19 cellular contexts compared by ENCODE assay signal in the genomic region with DNA sequence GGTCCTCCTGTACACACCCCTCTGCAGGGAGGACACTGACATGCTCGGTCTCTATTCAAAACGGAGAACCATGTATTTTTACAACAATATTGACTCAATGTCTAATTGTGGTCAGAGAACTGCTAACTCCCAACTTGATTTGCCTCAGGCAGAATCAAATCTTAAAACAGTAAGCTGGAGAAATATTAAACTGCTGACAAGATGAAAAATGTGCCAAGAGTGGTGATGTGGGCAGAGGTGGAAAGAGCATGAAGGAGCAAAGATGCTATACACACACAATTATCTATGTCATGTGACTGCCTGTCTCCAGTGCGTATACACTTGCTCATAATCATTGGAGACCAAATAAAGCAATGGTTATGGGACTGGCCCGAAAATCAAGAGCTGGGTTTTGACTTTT.
DNase-seq lines count a peak whose midpoint lies in the region; ATAC-seq, FAIRE-seq and TF ChIP-seq lines count a peak whose summit lies in the region.
"Had no signal": no experiment of that assay in that cellular context is flagged by ENCODE, and none has a peak within 500 bp of the region (broad histone marks: within the 10 kb centered on the region; RNA-seq: fewer than 3 reads in every experiment).

No MANE protein-coding gene starts in this region.

- no peak for ATAC-seq in HepG2
- ATAC-seq in right lobe of liver: no peak
- no peak for ATAC-seq in WTC11
- ATAC-seq in HG02610 (IDR thresholded peaks at IDR 0.05; ENCODE audit: unreplicated experiment): no peak
- ATAC-seq in Right ventricle myocardium inferior: no peak
- ATAC-seq in CD8-positive, alpha-beta T cell: no peak
- ATAC-seq in activated CD4-positive, alpha-beta T cell treated with anti-CD3 and anti-CD28 coated beads for 36 hours: no peak

- peaks cover 21% of the 10 kb centered on the region for H3K36me3 Mint-ChIP-seq in WTC11
- H3K36me3 Mint-ChIP-seq in CD8-positive, alpha-beta T cell: no peaks in the 10 kb centered on the region
- H3K36me3 Mint-ChIP-seq in activated CD4-positive, alpha-beta T cell treated with anti-CD3 and anti-CD28 coated beads for 36 hours (ENCODE audit: low read depth): no peaks in the 10 kb centered on the region

- H4K20me1 ChIP-seq in HepG2 (ENCODE audit: insufficient read depth, low read length): no peaks in the 10 kb centered on the region

- intact Hi-C loops in HepG2 (cut with micrococcal nuclease; ENCODE audit: unreplicated experiment): no loop called here
- intact Hi-C loops in right lobe of liver (cut with DNase I): no loop called here
- intact Hi-C loops in Right ventricle myocardium inferior (cut with DNase I): no loop called here
- intact Hi-C loops in CD8-positive, alpha-beta T cell (cut with DNase I, micrococcal nuclease): no loop called here
- intact Hi-C loops in activated CD4-positive, alpha-beta T cell treated with anti-CD3 and anti-CD28 coated beads for 36 hours (cut with DNase I, micrococcal nuclease): no loop called here

- H3K27ac Mint-ChIP-seq in WTC11: no peak overlapping the region
- no peak overlapping the region for H3K27ac Mint-ChIP-seq in CD8-positive, alpha-beta T cell
- no peak overlapping the region for H3K27ac Mint-ChIP-seq in activated CD4-positive, alpha-beta T cell treated with anti-CD3 and anti-CD28 coated beads for 36 hours
- H3K27ac Mint-ChIP-seq: B cell had no signal

- no peak for TF ChIP-seq RAD21 in HepG2 (CRISPR knock-in tag; IDR thresholded peaks at IDR 0.05)

- H3K27me3 Mint-ChIP-seq in WTC11 (ENCODE audit: low read depth): no peaks in the 10 kb centered on the region
- no peaks in the 10 kb centered on the region for H3K27me3 Mint-ChIP-seq in CD8-positive, alpha-beta T cell (ENCODE audit: low read depth)
- H3K27me3 Mint-ChIP-seq in activated CD4-positive, alpha-beta T cell treated with anti-CD3 and anti-CD28 coated beads for 36 hours: no peaks in the 10 kb centered on the region
- H3K27me3 Mint-ChIP-seq: B cell had no signal

- TF ChIP-seq CTCF in HepG2 (CRISPR knock-in tag; IDR thresholded peaks at IDR 0.05) (no peak), right lobe of liver (IDR thresholded peaks at IDR 0.05) (no peak), WTC11 (IDR thresholded peaks at IDR 0.05) (no peak)
- TF ChIP-seq CTCF in CD8-positive, alpha-beta T cell (IDR thresholded peaks at IDR 0.05): no peak

- H3K79me2 ChIP-seq in HepG2 (ENCODE audit: insufficient read depth, low read length): no peaks in the 10 kb centered on the region

- DNase-seq in HepG2 (ENCODE audit: low spot score) (no peak), right lobe of liver (no peak), WTC11 (ENCODE audit: low spot score) (no peak), kidney tubule cell (ENCODE audit: low spot score) (peak; percentile 33), Right ventricle myocardium inferior (ENCODE audit: missing footprints) (no peak)
- no peak for DNase-seq in CD8-positive, alpha-beta T cell
- no peak for DNase-seq in activated CD4-positive, alpha-beta T cell treated with anti-CD3 and anti-CD28 coated beads for 36 hours
- DNase-seq: 8988T, COR-L47, GDM1, NCI-H1105, NCI-H2107, NCI-H510A treated with DMSO at 0.1 percent for 48 hours, Right ventricle myocardium superior had no signal

- H3K4me3 Mint-ChIP-seq in WTC11: no peak overlapping the region
- H3K4me3 Mint-ChIP-seq in CD8-positive, alpha-beta T cell: no peak overlapping the region
- no peak overlapping the region for H3K4me3 Mint-ChIP-seq in activated CD4-positive, alpha-beta T cell treated with anti-CD3 and anti-CD28 coated beads for 36 hours
- H3K4me3 Mint-ChIP-seq: B cell had no signal

- TF ChIP-seq POLR2A in HepG2 (IDR thresholded peaks at IDR 0.05; ENCODE audit: insufficient read depth in 1 of 2, low read depth in 2 of 2, low read length in 2 of 2) (no peak), right lobe of liver (IDR thresholded peaks at IDR 0.05) (no peak)

- H3K4me1 ChIP-seq in HepG2 (ENCODE audit: insufficient read depth, low read length) (no peaks in the 10 kb centered on the region), right lobe of liver (no peaks in the 10 kb centered on the region)
- no peaks in the 10 kb centered on the region for H3K4me1 ChIP-seq in CD8-positive, alpha-beta T cell (ENCODE audit: insufficient read depth, low read length)

- CTCF ChIA-PET in HepG2 (lab: Yijun Ruan, JAX; ENCODE audit: low intra/inter-chr PET ratio, low total read pairs): no interaction called here
- CTCF ChIA-PET in WTC11 (lab: Charles Lee): no interaction called here
- CTCF ChIA-PET in CD8-positive, alpha-beta T cell (lab: Charles Lee): no interaction called here
- CTCF ChIA-PET in activated CD4-positive, alpha-beta T cell treated with anti-CD3 and anti-CD28 coated beads for 36 hours (lab: Charles Lee): no interaction called here

- H3K4me1 Mint-ChIP-seq in WTC11: peaks cover 19% of the 10 kb centered on the region
- H3K4me1 Mint-ChIP-seq in CD8-positive, alpha-beta T cell (ENCODE audit: low read depth): no peaks in the 10 kb centered on the region
- no peaks in the 10 kb centered on the region for H3K4me1 Mint-ChIP-seq in activated CD4-positive, alpha-beta T cell treated with anti-CD3 and anti-CD28 coated beads for 36 hours
- H3K4me1 Mint-ChIP-seq: B cell had no signal

- TF ChIP-seq EP300 in HepG2 (IDR thresholded peaks at IDR 0.05; ENCODE audit: low read depth in 2 of 2, low read length in 2 of 2): no peak
- TF ChIP-seq EP300 in HepG2 (CRISPR knock-in tag; IDR thresholded peaks at IDR 0.05; ENCODE audit: borderline replicate concordance): no peak

- no peak overlapping the region for H3K9ac ChIP-seq in HepG2 (ENCODE audit: insufficient read depth, low read depth, low read length)

- no peak for FAIRE-seq in HepG2 (lab: Jason Lieb, UNC)
- FAIRE-seq: HTR-8/SVneo had no signal

- BruUV-seq in HepG2 (replicated peaks; lab: Mats Ljungman, UMichigan): no TSS peak

- H3K9me3 ChIP-seq in HepG2 (ENCODE audit: low read length): peaks cover 13% of the 10 kb centered on the region; the same call in 1 of the 2 replicates
- no peaks in the 10 kb centered on the region for H3K9me3 ChIP-seq in right lobe of liver
- H3K9me3 ChIP-seq in CD8-positive, alpha-beta T cell (ENCODE audit: low read length): no peaks in the 10 kb centered on the region
- H3K9me3 ChIP-seq: HAP-1 had no signal

- H3K36me3 ChIP-seq in HepG2 (replicated peaks in 1 of 2; ENCODE audit: control insufficient read depth in 1 of 2, insufficient read depth in 2 of 2, low read length in 2 of 2): no peaks in the 10 kb centered on the region
- H3K36me3 ChIP-seq in right lobe of liver: no peaks in the 10 kb centered on the region
- H3K36me3 ChIP-seq in CD8-positive, alpha-beta T cell (ENCODE audit: insufficient read depth, low read length): no peaks in the 10 kb centered on the region
- H3K36me3 ChIP-seq: HAP-1 had no signal

- WGBS in HepG2 (ENCODE audit: low lambda C conversion rate): 12% methylated on average over 4 of the region's 4 CpGs
- WGBS in right lobe of liver (ENCODE audit: insufficient coverage, low coverage, low lambda C conversion rate, missing lambda C conversion rate): 65% methylated on average over 4 of the region's 4 CpGs

- H3K4me2 ChIP-seq in HepG2 (ENCODE audit: low read depth, low read length): no peak overlapping the region

- in situ Hi-C loops in HepG2 (cut with HindIII; ENCODE audit: extremely low pct_ligation_motif_present, low pct_unique_long_range_greater_than_20kb): no loop called here

- POLR2A ChIA-PET in HepG2 (lab: Yijun Ruan, JAX) (no interaction called here), WTC11 (lab: Charles Lee) (no interaction called here)
- POLR2A ChIA-PET in CD8-positive, alpha-beta T cell (lab: Charles Lee): no interaction called here
- POLR2A ChIA-PET in activated CD4-positive, alpha-beta T cell treated with anti-CD3 and anti-CD28 coated beads for 36 hours (lab: Charles Lee): no interaction called here

- H2AFZ ChIP-seq in HepG2 (ENCODE audit: low read length): no peak overlapping the region

- H3K27ac ChIP-seq in HepG2 (ENCODE audit: extremely low read length, insufficient read depth, low read length): no peak overlapping the region
- no peak overlapping the region for H3K27ac ChIP-seq in right lobe of liver
- no peak overlapping the region for H3K27ac ChIP-seq in CD8-positive, alpha-beta T cell (ENCODE audit: low read depth, low read length)
- H3K27ac ChIP-seq: SK-N-MC had no signal

- H3K9me3 Mint-ChIP-seq in WTC11: peaks cover 24% of the 10 kb centered on the region
- H3K9me3 Mint-ChIP-seq in CD8-positive, alpha-beta T cell: peaks cover 13% of the 10 kb centered on the region
- peaks cover 6% of the 10 kb centered on the region for H3K9me3 Mint-ChIP-seq in activated CD4-positive, alpha-beta T cell treated with anti-CD3 and anti-CD28 coated beads for 36 hours (ENCODE audit: low read depth)

- H3K4me3 ChIP-seq in HepG2 (replicated peaks in 1 of 3; ENCODE audit: insufficient read depth in 1 of 3, low read depth in 2 of 3, low read length in 3 of 3): no peak overlapping the region
- no peak overlapping the region for H3K4me3 ChIP-seq in right lobe of liver
- no peak overlapping the region for H3K4me3 ChIP-seq in CD8-positive, alpha-beta T cell (ENCODE audit: low read depth, low read length)
- H3K4me3 ChIP-seq: HAP-1, SK-N-MC had no signal

- H3K27me3 ChIP-seq in HepG2 (ENCODE audit: control insufficient read depth in 1 of 2, insufficient read depth in 2 of 2, low read length in 2 of 2) (no peaks in the 10 kb centered on the region), right lobe of liver (no peaks in the 10 kb centered on the region)
- H3K27me3 ChIP-seq in CD8-positive, alpha-beta T cell (ENCODE audit: insufficient read depth, low read length): no peaks in the 10 kb centered on the region

TF ChIP-seq in HepG2, 621 proteins besides CTCF, POLR2A, EP300 and RAD21 (continues in another document):
- TF ChIP-seq MAFF (IDR thresholded peaks at IDR 0.05; ENCODE audit: low read depth, low read length) (peak; percentile 61; the same call in 1 of the 2 replicates), MAFK (conservative IDR thresholded peaks at IDR 0.05 in 1 of 2, IDR thresholded peaks at IDR 0.05 in 1 of 2; ENCODE audit: low read length in 2 of 2) (peak in 1 of 2 experiments; percentile 73; a peak in 3 of 4 replicates)

TF ChIP-seq in WTC11, 78 proteins besides CTCF, POLR2A, EP300 and RAD21 (continues in another document):
- TF ChIP-seq, protein P1, sequence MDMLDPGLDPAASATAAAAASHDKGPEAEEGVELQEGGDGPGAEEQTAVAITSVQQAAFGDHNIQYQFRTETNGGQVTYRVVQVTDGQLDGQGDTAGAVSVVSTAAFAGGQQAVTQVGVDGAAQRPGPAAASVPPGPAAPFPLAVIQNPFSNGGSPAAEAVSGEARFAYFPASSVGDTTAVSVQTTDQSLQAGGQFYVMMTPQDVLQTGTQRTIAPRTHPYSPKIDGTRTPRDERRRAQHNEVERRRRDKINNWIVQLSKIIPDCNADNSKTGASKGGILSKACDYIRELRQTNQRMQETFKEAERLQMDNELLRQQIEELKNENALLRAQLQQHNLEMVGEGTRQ (CRISPR knock-in tag; IDR thresholded peaks at IDR 0.05): 0 out of 2 replicates have a peak, but pooled peaks have one; percentile 9
